ENCODE assay signal across 12 cellular contexts in the genomic region with DNA sequence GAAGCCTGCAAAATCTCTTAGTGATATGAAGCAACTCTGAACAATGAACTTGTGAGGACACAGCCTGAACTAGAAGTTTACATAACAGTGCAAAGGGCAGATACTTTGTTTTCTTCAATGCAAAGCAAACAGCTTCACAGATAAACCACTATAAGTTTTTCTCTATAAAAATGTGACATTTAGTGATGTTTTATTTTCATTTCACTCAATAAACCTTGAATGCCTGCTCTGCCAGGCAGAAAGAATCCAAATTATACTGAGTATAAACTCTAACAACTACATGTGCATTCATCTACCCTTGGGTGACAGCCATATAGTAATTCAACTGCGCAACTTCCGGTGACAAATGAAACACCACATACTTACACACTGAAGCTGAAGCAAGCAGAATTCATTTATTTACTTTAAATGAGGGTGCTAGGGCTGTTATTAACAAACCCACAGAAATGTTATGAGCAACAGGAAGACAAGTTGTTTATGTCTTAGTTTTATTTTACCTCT. TPM values are rescaled to one million over a fixed set of nuclear protein-coding genes. Genes with fewer than 3 reads are reported as not detected.
DNase-seq lines count a peak whose midpoint lies in the region; ATAC-seq and TF ChIP-seq lines count a peak whose summit lies in the region.
"Had no signal": no experiment of that assay in that cellular context is flagged by ENCODE, and none has a peak within 500 bp of the region (broad histone marks: within the 10 kb centered on the region; RNA-seq: fewer than 3 reads in every experiment).

No MANE protein-coding gene starts in this region.

- ATAC-seq in activated CD4-positive, alpha-beta T cell treated with anti-CD3 and anti-CD28 coated beads for 36 hours: peak; percentile 72
- ATAC-seq in WTC11: no peak
- ATAC-seq in psoas muscle: no peak
- ATAC-seq in HG02840 (IDR thresholded peaks at IDR 0.05; ENCODE audit: low FRiP score, unreplicated experiment): no peak

- no peak overlapping the region for H3K27ac Mint-ChIP-seq in activated CD4-positive, alpha-beta T cell treated with anti-CD3 and anti-CD28 coated beads for 36 hours
- no peak overlapping the region for H3K27ac Mint-ChIP-seq in activated CD4-positive, alpha-beta T cell treated with anti-CD3 and anti-CD28 coated beads, Interleukin-2, amount 10 ng/mL, durations not matched to agents 7 days and 5 days
- H3K27ac Mint-ChIP-seq in WTC11: no peak overlapping the region
- H3K27ac Mint-ChIP-seq: stimulated activated naive CD8-positive, alpha-beta T cell treated with anti-CD3 and anti-CD28 coated beads, Interleukin-15, Interleukin-2, amounts not matched to agents 100 ng/mL and 50 ng/mL, for 24 hours had no signal

- H3K36me3 Mint-ChIP-seq in activated CD4-positive, alpha-beta T cell treated with anti-CD3 and anti-CD28 coated beads for 36 hours (ENCODE audit: low read depth): peaks cover 41% of the 10 kb centered on the region
- peaks cover 42% of the 10 kb centered on the region for H3K36me3 Mint-ChIP-seq in activated CD4-positive, alpha-beta T cell treated with anti-CD3 and anti-CD28 coated beads, Interleukin-2, amount 10 ng/mL, durations not matched to agents 7 days and 5 days (ENCODE audit: low read depth)
- H3K36me3 Mint-ChIP-seq in WTC11: peaks cover 33% of the 10 kb centered on the region

- H3K9me3 ChIP-seq in iPS-18a (ENCODE audit: control insufficient read depth, low read depth, low read length): no peaks in the 10 kb centered on the region
- H3K9me3 ChIP-seq in transverse colon: no peaks in the 10 kb centered on the region
- no peaks in the 10 kb centered on the region for H3K9me3 ChIP-seq in psoas muscle

- H3K4me3 Mint-ChIP-seq in activated CD4-positive, alpha-beta T cell treated with anti-CD3 and anti-CD28 coated beads for 36 hours: no peak overlapping the region
- H3K4me3 Mint-ChIP-seq in activated CD4-positive, alpha-beta T cell treated with anti-CD3 and anti-CD28 coated beads, Interleukin-2, amount 10 ng/mL, durations not matched to agents 7 days and 5 days: no peak overlapping the region
- H3K4me3 Mint-ChIP-seq in WTC11: no peak overlapping the region; the same call in 1 of the 2 replicates
- H3K4me3 Mint-ChIP-seq: stimulated activated naive CD8-positive, alpha-beta T cell treated with anti-CD3 and anti-CD28 coated beads, Interleukin-15, Interleukin-2, amounts not matched to agents 100 ng/mL and 50 ng/mL, for 24 hours had no signal

- DNase-seq in activated CD4-positive, alpha-beta T cell treated with anti-CD3 and anti-CD28 coated beads for 36 hours: peak; percentile 21
- no peak for DNase-seq in activated CD4-positive, alpha-beta T cell treated with anti-CD3 and anti-CD28 coated beads, Interleukin-2, amount 10 ng/mL, durations not matched to agents 7 days and 5 days
- DNase-seq in WTC11 (ENCODE audit: low spot score) (no peak), transverse colon (peak; percentile 60), psoas muscle (no peak)
- no peak for DNase-seq in stimulated activated CD4-positive, alpha-beta T cell treated with anti-CD3 and anti-CD28 coated beads, Interleukin-12 subunit alpha, Interleukin-12 subunit beta, amount 100 ng/mL, for 4 hours
- DNase-seq: activated CD4-positive, alpha-beta T cell treated with anti-CD3 and anti-CD28 coated beads, Interleukin-2, amount 50 U/mL, for 4 hours; GOT3; NCI-H82 had no signal

- H3K27me3 Mint-ChIP-seq in activated CD4-positive, alpha-beta T cell treated with anti-CD3 and anti-CD28 coated beads for 36 hours: no peaks in the 10 kb centered on the region
- no peaks in the 10 kb centered on the region for H3K27me3 Mint-ChIP-seq in activated CD4-positive, alpha-beta T cell treated with anti-CD3 and anti-CD28 coated beads, Interleukin-2, amount 10 ng/mL, durations not matched to agents 7 days and 5 days
- no peaks in the 10 kb centered on the region for H3K27me3 Mint-ChIP-seq in WTC11 (ENCODE audit: low read depth)
- H3K27me3 Mint-ChIP-seq: stimulated activated naive CD8-positive, alpha-beta T cell treated with anti-CD3 and anti-CD28 coated beads, Interleukin-15, Interleukin-2, amounts not matched to agents 100 ng/mL and 50 ng/mL, for 24 hours had no signal

- intact Hi-C loops in activated CD4-positive, alpha-beta T cell treated with anti-CD3 and anti-CD28 coated beads for 36 hours (cut with DNase I, micrococcal nuclease): no loop called here
- intact Hi-C loops in transverse colon (cut with DNase I; ENCODE audit: low total_unique reads) (no loop called here), psoas muscle (cut with DNase I) (no loop called here)

- no peaks in the 10 kb centered on the region for H3K27me3 ChIP-seq in iPS-18a (ENCODE audit: control insufficient read depth, insufficient read depth, low read length)
- no peaks in the 10 kb centered on the region for H3K27me3 ChIP-seq in transverse colon
- no peaks in the 10 kb centered on the region for H3K27me3 ChIP-seq in psoas muscle (ENCODE audit: insufficient read depth in 3 of 3, low read length in 2 of 3)

- POLR2A ChIA-PET in activated CD4-positive, alpha-beta T cell treated with anti-CD3 and anti-CD28 coated beads for 36 hours (lab: Charles Lee): no interaction called here
- POLR2A ChIA-PET in activated CD4-positive, alpha-beta T cell treated with anti-CD3 and anti-CD28 coated beads, Interleukin-2, amount 10 ng/mL, durations not matched to agents 7 days and 5 days (lab: Charles Lee): no interaction called here
- POLR2A ChIA-PET in WTC11 (lab: Charles Lee): no interaction called here

- H3K27ac ChIP-seq in iPS-18a (ENCODE audit: low read length): peak overlapping the region; percentile 26
- H3K27ac ChIP-seq in transverse colon: peak overlapping the region; percentile 71 to 81 (median 74)
- H3K27ac ChIP-seq in psoas muscle: no peak overlapping the region

- H3K36me3 ChIP-seq in iPS-18a (ENCODE audit: control insufficient read depth, low read depth, low read length) (peaks cover 7% of the 10 kb centered on the region), transverse colon (peaks cover 0 to 30% (median 8%) of the 10 kb centered on the region in 4 donors), psoas muscle (ENCODE audit: insufficient read depth in 1 of 2, low read depth in 1 of 2) (peaks cover 0 to 77% of the 10 kb centered on the region in 2 donors)

- in situ Hi-C loops in transverse colon (cut with MboI; ENCODE audit: low pct_ligation_motif_present in 1 of 4, low pct_unique_long_range_greater_than_20kb in 1 of 4, low sequenced_read_pairs in 3 of 4): no loop called here

- peaks cover 37% of the 10 kb centered on the region for H3K4me1 Mint-ChIP-seq in activated CD4-positive, alpha-beta T cell treated with anti-CD3 and anti-CD28 coated beads for 36 hours
- peaks cover 37% of the 10 kb centered on the region for H3K4me1 Mint-ChIP-seq in activated CD4-positive, alpha-beta T cell treated with anti-CD3 and anti-CD28 coated beads, Interleukin-2, amount 10 ng/mL, durations not matched to agents 7 days and 5 days
- peaks cover 44% of the 10 kb centered on the region for H3K4me1 Mint-ChIP-seq in WTC11

- CTCF ChIA-PET in activated CD4-positive, alpha-beta T cell treated with anti-CD3 and anti-CD28 coated beads for 36 hours (lab: Charles Lee): interaction anchor here (0.9 to 1.5 kb wide), 2 partner anchors 7 to 9 kb away, joined by 3 to 4 read pairs; no protein-coding TSS in a partner anchor
- CTCF ChIA-PET in activated CD4-positive, alpha-beta T cell treated with anti-CD3 and anti-CD28 coated beads, Interleukin-2, amount 10 ng/mL, durations not matched to agents 7 days and 5 days (lab: Charles Lee): interaction anchor here (1.2 kb wide), 1 partner anchor 11 kb away, joined by 5 read pairs; a partner anchor contains a TSS
- CTCF ChIA-PET in WTC11 (lab: Charles Lee): interaction anchor here (1.0 kb wide), 1 partner anchor 11 kb away, joined by 4 read pairs; a partner anchor contains a TSS

- H3K4me1 ChIP-seq in iPS-18a (ENCODE audit: control insufficient read depth, low read depth, low read length): peaks cover 29% of the 10 kb centered on the region
- H3K4me1 ChIP-seq in transverse colon: peaks cover 10 to 51% (median 22%) of the 10 kb centered on the region in 4 donors
- H3K4me1 ChIP-seq in psoas muscle: no peaks in the 10 kb centered on the region

- H3K9ac ChIP-seq in iPS-18a (ENCODE audit: low read length): no peak overlapping the region

- H3K4me3 ChIP-seq in iPS-18a (ENCODE audit: low read length) (no peak overlapping the region), transverse colon (no peak overlapping the region), psoas muscle (no peak overlapping the region)

- no peak for TF ChIP-seq CTCF in WTC11 (IDR thresholded peaks at IDR 0.05)
- no peak for TF ChIP-seq CTCF in transverse colon (IDR thresholded peaks at IDR 0.05)
- no peak for TF ChIP-seq CTCF in psoas muscle (IDR thresholded peaks at IDR 0.05)

- no peak for TF ChIP-seq EP300 in transverse colon (IDR thresholded peaks at IDR 0.05; ENCODE audit: low read depth)

- no peak for TF ChIP-seq POLR2A in transverse colon (IDR thresholded peaks at IDR 0.05)

- no peaks in the 10 kb centered on the region for H3K9me3 Mint-ChIP-seq in activated CD4-positive, alpha-beta T cell treated with anti-CD3 and anti-CD28 coated beads for 36 hours (ENCODE audit: low read depth)
- no peaks in the 10 kb centered on the region for H3K9me3 Mint-ChIP-seq in activated CD4-positive, alpha-beta T cell treated with anti-CD3 and anti-CD28 coated beads, Interleukin-2, amount 10 ng/mL, durations not matched to agents 7 days and 5 days
- H3K9me3 Mint-ChIP-seq in WTC11: no peaks in the 10 kb centered on the region
- H3K9me3 Mint-ChIP-seq: stimulated activated naive CD8-positive, alpha-beta T cell treated with anti-CD3 and anti-CD28 coated beads, Interleukin-15, Interleukin-2, amounts not matched to agents 100 ng/mL and 50 ng/mL, for 24 hours had no signal

- 34 to 37% methylated on average over 2 of the region's 2 CpGs for WGBS in transverse colon (ENCODE audit: low coverage in 1 of 2), 2 donors
- 92 to 94% (median 93%) methylated on average over 2 of the region's 2 CpGs for WGBS in psoas muscle, 3 donors

TF ChIP-seq in WTC11, 78 proteins besides CTCF, POLR2A, EP300 and RAD21 (continues in another document):
- TF ChIP-seq GABPB1 (CRISPR knock-in tag; IDR thresholded peaks at IDR 0.05): 0 out of 2 replicates have a peak, but pooled peaks have one; percentile 33

RNA-seq across cellular contexts. Expression of a gene that starts 10.3 kb away (rescaled TPM):
- 10 to 100 TPM; 14.5 to 16.1 TPM for total RNA-seq in activated CD4-positive, alpha-beta T cell treated with anti-CD3 and anti-CD28 coated beads for 36 hours
- 10 to 100 TPM; 14.9 to 17.5 TPM for total RNA-seq in activated CD4-positive, alpha-beta T cell treated with anti-CD3 and anti-CD28 coated beads, Interleukin-2, amount 10 ng/mL, durations not matched to agents 7 days and 5 days
- 19.4 to 25.1 TPM (median 23.3 TPM) in 3 replicates for total RNA-seq in WTC11 (2021)
- 10 to 100 TPM; 17.3 to 26.2 (median 20.6) TPM for total RNA-seq in transverse colon
- total RNA-seq in psoas muscle: 10 to 100 TPM in 1 of 4 donors, 1 to 10 TPM in 3; 8.7 to 13.8 (median 9.9) TPM
- polyA plus RNA-seq in psoas muscle: 10 to 100 TPM in 1 of 3 donors, 1 to 10 TPM in 2; 1.7 to 13.0 (median 8.4) TPM

RNA-seq across cellular contexts. Expression of a gene that starts 58.9 kb away (rescaled TPM):
- under 1 TPM; 0.11 TPM for total RNA-seq in activated CD4-positive, alpha-beta T cell treated with anti-CD3 and anti-CD28 coated beads for 36 hours
- total RNA-seq in activated CD4-positive, alpha-beta T cell treated with anti-CD3 and anti-CD28 coated beads, Interleukin-2, amount 10 ng/mL, durations not matched to agents 7 days and 5 days: under 1 TPM; 0.12 to 0.15 TPM
- total RNA-seq in WTC11 (2021) (1.7 to 2.2 TPM (median 2.1 TPM) in 3 replicates), transverse colon (10 to 100 TPM; 18.8 to 35.2 (median 24.8) TPM), psoas muscle (1 to 10 TPM in 3 of 4 donors, under 1 TPM in 1; 0.95 to 2.9 (median 1.3) TPM)
- under 1 TPM; 0.26 to 0.48 (median 0.46) TPM for polyA plus RNA-seq in psoas muscle

Comparison
In these comparisons a context has a peak if more than half of its experiments do, and no peak if none do; other contexts are left out.
1. DNase-seq: peak in activated CD4-positive, alpha-beta T cell treated with anti-CD3 and anti-CD28 coated beads for 36 hours (single experiment) and transverse colon (single experiment); none in activated CD4-positive, alpha-beta T cell treated with anti-CD3 and anti-CD28 coated beads, Interleukin-2, amount 10 ng/mL, durations not matched to agents 7 days and 5 days (single experiment), WTC11 (single experiment), stimulated activated CD4-positive, alpha-beta T cell treated with anti-CD3 and anti-CD28 coated beads, Interleukin-12 subunit alpha, Interleukin-12 subunit beta, amount 100 ng/mL, for 4 hours (single experiment) and psoas muscle (0 of 2).